Comparison of ENCODE assay signal across 10 cellular contexts in the genomic region with DNA sequence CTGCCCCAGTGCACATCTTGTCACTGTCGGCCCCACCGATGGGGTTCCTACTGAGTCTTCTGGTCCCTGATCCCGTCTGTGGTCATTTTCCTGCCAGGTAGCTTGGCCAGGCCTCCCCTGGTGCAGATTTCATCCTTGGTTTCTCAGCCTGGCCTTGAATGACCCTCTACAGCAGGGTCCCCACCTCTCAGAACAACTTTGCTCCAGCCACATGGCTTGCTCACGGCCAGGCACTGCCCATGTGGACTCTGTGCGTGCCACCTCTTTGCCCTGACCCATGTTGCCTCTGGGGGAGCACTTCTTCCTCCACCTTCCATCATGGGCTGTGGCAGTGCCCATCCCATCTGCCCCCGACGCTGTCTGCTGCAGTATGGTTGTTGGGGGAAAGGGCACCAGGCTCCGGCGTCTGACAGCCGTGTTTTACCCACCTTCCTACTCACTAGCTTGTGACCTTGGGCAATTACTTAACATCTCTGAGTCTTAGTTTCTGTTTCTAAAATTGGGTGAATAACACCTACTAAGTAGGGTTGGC. TPM values are rescaled to one million over a fixed set of nuclear protein-coding genes. Genes with fewer than 3 reads are reported as not detected.
DNase-seq lines count a peak whose midpoint lies in the region; ATAC-seq, FAIRE-seq and TF ChIP-seq lines count a peak whose summit lies in the region.
"Had no signal": no experiment of that assay in that cellular context is flagged by ENCODE, and none has a peak within 500 bp of the region (broad histone marks: within the 10 kb centered on the region; RNA-seq: fewer than 3 reads in every experiment).

No MANE protein-coding gene starts in this region.

- H3K9ac ChIP-seq in BLaER1, result no peak overlapping the region; the same call in none of the 2 replicates

- peak overlapping the region; percentile 60 for H3K4me2 ChIP-seq in BLaER1

- H3K4me3 ChIP-seq in BLaER1 (no peak overlapping the region), mucosa of descending colon (no peak overlapping the region)

- H3K9me3 ChIP-seq in BLaER1, result no peaks in the 10 kb centered on the region
- no peaks in the 10 kb centered on the region for H3K9me3 ChIP-seq in mucosa of descending colon

- no peaks in the 10 kb centered on the region for H3K27me3 ChIP-seq in BLaER1

- no peak for ATAC-seq in activated CD8-positive, alpha-beta memory T cell treated with anti-CD3 and anti-CD28 coated beads, Interleukin-2, amount 10 ng/mL, durations not matched to agents 7 days and 5 days
- no peak for ATAC-seq in mucosa of descending colon
- ATAC-seq in HG03432 (IDR thresholded peaks at IDR 0.05; ENCODE audit: unreplicated experiment), result no peak
- no peak for ATAC-seq in left colon
- ATAC-seq in GM19395 (IDR thresholded peaks at IDR 0.05; ENCODE audit: unreplicated experiment), result no peak

- no peak for TF ChIP-seq CTCF in mucosa of descending colon (IDR thresholded peaks at IDR 0.05)

- peak overlapping the region; percentile 91; the same call in 1 of the 2 replicates for H3K27ac ChIP-seq in BLaER1

- no peaks in the 10 kb centered on the region for H3K9me3 Mint-ChIP-seq in activated CD8-positive, alpha-beta memory T cell treated with anti-CD3 and anti-CD28 coated beads, Interleukin-2, amount 10 ng/mL, durations not matched to agents 7 days and 5 days (ENCODE audit: low read depth)

- peaks cover 71% of the 10 kb centered on the region for H3K4me1 Mint-ChIP-seq in activated CD8-positive, alpha-beta memory T cell treated with anti-CD3 and anti-CD28 coated beads, Interleukin-2, amount 10 ng/mL, durations not matched to agents 7 days and 5 days

- DNase-seq in GM19239 (ENCODE audit: insufficient read length, low spot score) (no peak), mucosa of descending colon (peak in 2 of 3 donors; percentile 32 to 57), mesenteric fat pad (ENCODE audit: low spot score) (no peak), left colon (no peak)
- no peak for DNase-seq in activated CD8-positive, alpha-beta memory T cell treated with anti-CD3 and anti-CD28 coated beads, Interleukin-2, amount 10 ng/mL, durations not matched to agents 7 days and 5 days
- DNase-seq: stimulated activated CD4-positive, alpha-beta T cell treated with anti-CD3 and anti-CD28 coated beads, Interleukin-2, amount 100 ng/mL, for 48 hours had no signal

- H3K36me3 ChIP-seq in BLaER1, result 0 out of 2 replicates have a peak, but pooled peaks cover 7% of the 10 kb centered on the region
- H3K36me3 ChIP-seq in mucosa of descending colon (ENCODE audit: low read depth), result no peaks in the 10 kb centered on the region

- intact Hi-C loops in mucosa of descending colon (cut with DNase I, micrococcal nuclease), result no loop called here
- intact Hi-C loops in left colon (cut with DNase I, micrococcal nuclease), result no loop called here

- H3K4me3 Mint-ChIP-seq in activated CD8-positive, alpha-beta memory T cell treated with anti-CD3 and anti-CD28 coated beads, Interleukin-2, amount 10 ng/mL, durations not matched to agents 7 days and 5 days, result peak overlapping the region; percentile 47

- peaks cover 21% of the 10 kb centered on the region for H3K36me3 Mint-ChIP-seq in activated CD8-positive, alpha-beta memory T cell treated with anti-CD3 and anti-CD28 coated beads, Interleukin-2, amount 10 ng/mL, durations not matched to agents 7 days and 5 days

- CTCF ChIA-PET in activated CD8-positive, alpha-beta memory T cell treated with anti-CD3 and anti-CD28 coated beads, Interleukin-2, amount 10 ng/mL, durations not matched to agents 7 days and 5 days (lab: Charles Lee), result interaction anchor here (1.8 to 17.6 kb wide), 8 partner anchors 11 to 163 kb away, joined by 5 to 709 read pairs (median 20); a partner anchor contains a TSS

- FAIRE-seq in GM19239 (lab: Jason Lieb, UNC), result peak; percentile 92

- H3K4me1 ChIP-seq in BLaER1, result peaks cover 79% of the 10 kb centered on the region
- peaks cover 30% of the 10 kb centered on the region for H3K4me1 ChIP-seq in mucosa of descending colon (ENCODE audit: low read depth)

- H3K27ac Mint-ChIP-seq in activated CD8-positive, alpha-beta memory T cell treated with anti-CD3 and anti-CD28 coated beads, Interleukin-2, amount 10 ng/mL, durations not matched to agents 7 days and 5 days, result peak overlapping the region; percentile 96

- H4K20me1 ChIP-seq in BLaER1, result no peaks in the 10 kb centered on the region

- no peaks in the 10 kb centered on the region for H3K27me3 Mint-ChIP-seq in activated CD8-positive, alpha-beta memory T cell treated with anti-CD3 and anti-CD28 coated beads, Interleukin-2, amount 10 ng/mL, durations not matched to agents 7 days and 5 days

RNA-seq across cellular contexts. Expression of a gene that starts 2.0 kb away (rescaled TPM):
- 100 to 1,000 TPM; 283 to 367 TPM for total RNA-seq in activated CD8-positive, alpha-beta memory T cell treated with anti-CD3 and anti-CD28 coated beads, Interleukin-2, amount 10 ng/mL, durations not matched to agents 7 days and 5 days
- total RNA-seq in mucosa of descending colon, result 10 to 100 TPM; 37.4 to 61.7 (median 51.7) TPM
- total RNA-seq in mesenteric fat pad, result 47.2 TPM
- 10 to 100 TPM; 40.0 to 43.9 TPM for total RNA-seq in left colon

RNA-seq across cellular contexts. Expression of a gene that starts 5.3 kb away (rescaled TPM):
- total RNA-seq in activated CD8-positive, alpha-beta memory T cell treated with anti-CD3 and anti-CD28 coated beads, Interleukin-2, amount 10 ng/mL, durations not matched to agents 7 days and 5 days, result 100 to 1,000 TPM; 120 to 132 TPM
- total RNA-seq in mucosa of descending colon (100 to 1,000 TPM; 113 to 175 (median 130) TPM), mesenteric fat pad (125 TPM), left colon (100 to 1,000 TPM; 151 to 168 TPM)

RNA-seq across cellular contexts. Expression of a gene that starts 5.5 kb away (rescaled TPM):
- not detected for total RNA-seq in activated CD8-positive, alpha-beta memory T cell treated with anti-CD3 and anti-CD28 coated beads, Interleukin-2, amount 10 ng/mL, durations not matched to agents 7 days and 5 days
- not detected for total RNA-seq in mucosa of descending colon
- total RNA-seq in mesenteric fat pad, result not detected
- not detected for total RNA-seq in left colon
- total RNA-seq: NCI-H460 had no signal

RNA-seq across cellular contexts. Expression of a gene that starts 21.3 kb away (rescaled TPM):
- total RNA-seq in activated CD8-positive, alpha-beta memory T cell treated with anti-CD3 and anti-CD28 coated beads, Interleukin-2, amount 10 ng/mL, durations not matched to agents 7 days and 5 days, result 100 to 1,000 TPM; 211 to 271 TPM
- 100 to 1,000 TPM; 204 to 266 (median 209) TPM for total RNA-seq in mucosa of descending colon
- total RNA-seq in mesenteric fat pad, result 143 TPM
- 100 to 1,000 TPM; 202 to 249 TPM for total RNA-seq in left colon

RNA-seq across cellular contexts. Expression of a gene that starts 21.4 kb away (rescaled TPM):
- 10 to 100 TPM; 38.3 to 40.1 TPM for total RNA-seq in activated CD8-positive, alpha-beta memory T cell treated with anti-CD3 and anti-CD28 coated beads, Interleukin-2, amount 10 ng/mL, durations not matched to agents 7 days and 5 days
- total RNA-seq in mucosa of descending colon (100 to 1,000 TPM in 1 of 3 donors, 10 to 100 TPM in 2; 68.5 to 208 (median 82.4) TPM), mesenteric fat pad (148 TPM), left colon (10 to 100 TPM; 64.6 to 78.9 TPM)

Comparison
In these comparisons a context has a peak if more than half of its experiments do, and no peak if none do; other contexts are left out.
1. DNase-seq: peak in mucosa of descending colon (2 of 3); none in GM19239 (single experiment), activated CD8-positive, alpha-beta memory T cell treated with anti-CD3 and anti-CD28 coated beads, Interleukin-2, amount 10 ng/mL, durations not matched to agents 7 days and 5 days (single experiment), mesenteric fat pad (single experiment) and left colon (0 of 2).